Comparison of ENCODE assay signal across 1 cellular context in the genomic region with DNA sequence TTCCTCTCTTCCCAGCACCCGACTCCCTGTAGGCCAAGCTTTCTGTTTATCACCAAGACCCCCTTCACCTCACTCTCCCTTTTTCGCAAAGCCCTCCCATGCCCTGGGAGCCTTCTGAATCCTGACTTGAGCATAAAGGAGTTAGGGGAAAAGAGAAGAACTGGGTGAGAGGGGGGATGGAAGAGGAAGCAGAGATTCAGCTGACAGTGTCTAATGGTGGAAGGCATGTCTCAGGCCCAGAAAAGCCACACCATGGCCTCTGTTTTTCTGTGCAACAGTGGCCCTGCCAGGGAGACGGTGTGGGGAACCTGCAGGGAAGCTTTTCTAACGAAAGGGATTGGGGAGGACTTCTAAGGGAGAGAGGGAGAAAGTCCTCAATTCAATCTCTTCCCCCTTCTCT.
TF ChIP-seq lines count a peak whose summit lies in the region.

No MANE protein-coding gene starts in this region.

TF ChIP-seq in H1, 55 proteins besides CTCF, POLR2A, EP300 and RAD21:
- TF ChIP-seq EZH2 (IDR thresholded peaks at IDR 0.05; ENCODE audit: low read depth, low read length, severe bottlenecking) (no peak), SP4 (IDR thresholded peaks at IDR 0.05; ENCODE audit: low read length) (no peak), HDAC6 (IDR thresholded peaks at IDR 0.05; ENCODE audit: low read depth, low read length) (no peak), SP1 (IDR thresholded peaks at IDR 0.05; ENCODE audit: low read depth, low read length) (no peak), RBBP5 (IDR thresholded peaks at IDR 0.05; ENCODE audit: borderline replicate concordance, low read depth, low read length) (no peak), ASH2L (IDR thresholded peaks at IDR 0.05; ENCODE audit: low read length) (no peak), HDAC2 (IDR thresholded peaks at IDR 0.05; ENCODE audit: borderline replicate concordance in 1 of 2, low read depth in 2 of 2, low read length in 2 of 2) (no peak), SIRT6 (IDR thresholded peaks at IDR 0.05; ENCODE audit: low read length) (no peak), CREB1 (IDR thresholded peaks at IDR 0.05) (no peak), TCF12 (IDR thresholded peaks at IDR 0.05; ENCODE audit: low read depth, low read length) (no peak)
